ENCODE assay signal across 8 cellular contexts in the genomic region with DNA sequence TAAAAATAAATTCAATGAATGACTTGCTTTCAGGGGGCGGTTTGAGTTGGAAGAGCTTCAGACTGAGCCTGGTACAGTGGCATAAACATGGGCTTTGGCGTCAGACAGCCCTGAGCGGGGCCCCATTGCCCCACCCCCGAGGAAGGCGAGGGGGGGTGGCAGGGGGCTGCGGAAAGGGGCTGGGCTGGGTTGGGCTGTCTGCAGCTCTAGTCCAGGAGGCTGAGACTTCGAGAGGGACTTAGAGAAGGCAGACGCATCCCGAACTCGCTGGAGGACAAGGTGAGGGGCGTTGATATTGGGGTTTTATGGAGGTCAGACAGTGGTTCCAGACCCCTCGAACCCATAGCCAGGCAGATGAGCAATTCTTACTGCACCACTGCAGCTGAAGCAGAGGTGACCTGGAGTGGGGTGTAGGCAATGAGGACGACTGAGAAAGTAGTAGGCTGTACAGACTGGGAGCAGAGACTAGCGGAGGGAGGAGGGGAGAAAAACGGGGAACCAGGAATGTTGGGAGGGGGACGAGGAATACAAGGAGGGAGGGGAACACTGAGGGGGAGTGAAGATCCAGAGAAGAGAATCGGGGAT. TPM values are rescaled to one million over a fixed set of nuclear protein-coding genes. Genes with fewer than 3 reads are reported as not detected.
DNase-seq lines count a peak whose midpoint lies in the region; ATAC-seq and TF ChIP-seq lines count a peak whose summit lies in the region.

A gene with protein sequence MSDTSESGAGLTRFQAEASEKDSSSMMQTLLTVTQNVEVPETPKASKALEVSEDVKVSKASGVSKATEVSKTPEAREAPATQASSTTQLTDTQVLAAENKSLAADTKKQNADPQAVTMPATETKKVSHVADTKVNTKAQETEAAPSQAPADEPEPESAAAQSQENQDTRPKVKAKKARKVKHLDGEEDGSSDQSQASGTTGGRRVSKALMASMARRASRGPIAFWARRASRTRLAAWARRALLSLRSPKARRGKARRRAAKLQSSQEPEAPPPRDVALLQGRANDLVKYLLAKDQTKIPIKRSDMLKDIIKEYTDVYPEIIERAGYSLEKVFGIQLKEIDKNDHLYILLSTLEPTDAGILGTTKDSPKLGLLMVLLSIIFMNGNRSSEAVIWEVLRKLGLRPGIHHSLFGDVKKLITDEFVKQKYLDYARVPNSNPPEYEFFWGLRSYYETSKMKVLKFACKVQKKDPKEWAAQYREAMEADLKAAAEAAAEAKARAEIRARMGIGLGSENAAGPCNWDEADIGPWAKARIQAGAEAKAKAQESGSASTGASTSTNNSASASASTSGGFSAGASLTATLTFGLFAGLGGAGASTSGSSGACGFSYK (plus strand): TSS at position 222 of the 585 bp plus-strand sequence. CDS start 1,587 bp downstream, outside the sequence.

- ATAC-seq in natural killer cell (peak; percentile 39 to 47 (median 47)), HG02973 (IDR thresholded peaks at IDR 0.05; ENCODE audit: unreplicated experiment) (no peak), HG03469 (IDR thresholded peaks at IDR 0.05; ENCODE audit: unreplicated experiment) (no peak)

- H3K27me3 Mint-ChIP-seq in activated naive CD4-positive, alpha-beta T cell treated with anti-CD3 and anti-CD28 coated beads, Interleukin-2, amount 10 ng/mL, durations not matched to agents 7 days and 5 days = peaks cover 35% of the 10 kb centered on the region
- no peaks in the 10 kb centered on the region for H3K27me3 Mint-ChIP-seq in natural killer cell (ENCODE audit: low read depth in 2 of 2)

- H4K20me1 ChIP-seq in OCI-LY3 (ENCODE audit: insufficient read depth, low read length) = no peaks in the 10 kb centered on the region

- TF ChIP-seq EP300 in tibial nerve (IDR thresholded peaks at IDR 0.05) = peak in 1 of 2 donors; percentile 60

- H3K4me1 Mint-ChIP-seq in activated naive CD4-positive, alpha-beta T cell treated with anti-CD3 and anti-CD28 coated beads, Interleukin-2, amount 10 ng/mL, durations not matched to agents 7 days and 5 days = peaks cover 34% of the 10 kb centered on the region
- peaks cover 5 to 22% of the 10 kb centered on the region in 2 donors for H3K4me1 Mint-ChIP-seq in natural killer cell

- H3K27me3 ChIP-seq in OCI-LY3 (ENCODE audit: low read depth, low read length) (peaks cover 13% of the 10 kb centered on the region), tibial nerve (no peaks in the 10 kb centered on the region)

- H2AFZ ChIP-seq in OCI-LY3 (ENCODE audit: low read depth, low read length) = peak within 1 kb of the TSS; percentile 98

- TF ChIP-seq CTCF in GM12865 (IDR thresholded peaks at IDR 0.05; ENCODE audit: insufficient read depth, low read depth, low read length, missing control alignments) = no peak
- TF ChIP-seq CTCF in OCI-LY3 (IDR thresholded peaks at IDR 0.05; ENCODE audit: low read depth, low read length) = no peak
- no peak for TF ChIP-seq CTCF in foreskin fibroblast (IDR thresholded peaks at IDR 0.05; ENCODE audit: low read depth, low read length)
- no peak for TF ChIP-seq CTCF in natural killer cell (IDR thresholded peaks at IDR 0.05)
- TF ChIP-seq CTCF in tibial nerve (IDR thresholded peaks at IDR 0.05) = no peak

- H3K27ac ChIP-seq in OCI-LY3 (ENCODE audit: low read length) (peak within 1 kb of the TSS; percentile 73), tibial nerve (peak within 1 kb of the TSS; percentile 88 to 97 (median 92))

- H3K4me1 ChIP-seq in OCI-LY3 (ENCODE audit: low read length) (peaks cover 5% of the 10 kb centered on the region), tibial nerve (peaks cover 0 to 26% (median 6%) of the 10 kb centered on the region in 4 donors)

- TF ChIP-seq POLR2A in tibial nerve (IDR thresholded peaks at IDR 0.05) = no peak

- 1 to 28% methylated on average over 12 to 17 of the region's 17 CpGs for WGBS in tibial nerve, 2 donors

- no peak for DNase-seq in GM12865 (ENCODE audit: low read depth)
- DNase-seq in activated naive CD4-positive, alpha-beta T cell treated with anti-CD3 and anti-CD28 coated beads, Interleukin-2, amount 10 ng/mL, durations not matched to agents 7 days and 5 days = peak; percentile 41
- peak in 1 of 2 donors; percentile 55 for DNase-seq in foreskin fibroblast
- DNase-seq in natural killer cell = no peak
- peak; percentile 5 to 13 for DNase-seq in tibial nerve (ENCODE audit: low spot score in 2 of 2)

- peak within 1 kb of the TSS; percentile 90 for H3K4me3 Mint-ChIP-seq in activated naive CD4-positive, alpha-beta T cell treated with anti-CD3 and anti-CD28 coated beads, Interleukin-2, amount 10 ng/mL, durations not matched to agents 7 days and 5 days
- H3K4me3 Mint-ChIP-seq in natural killer cell = peak within 1 kb of the TSS; percentile 88

- peak within 1 kb of the TSS; percentile 89 for H3K27ac Mint-ChIP-seq in activated naive CD4-positive, alpha-beta T cell treated with anti-CD3 and anti-CD28 coated beads, Interleukin-2, amount 10 ng/mL, durations not matched to agents 7 days and 5 days
- peak within 1 kb of the TSS; percentile 86 to 95 for H3K27ac Mint-ChIP-seq in natural killer cell

- intact Hi-C loops in natural killer cell (cut with micrococcal nuclease) = loop anchor here (1.0 to 5.0 kb wide), 3 partner anchors 168 to 355 kb away; a partner anchor contains a TSS

- H3K9me3 Mint-ChIP-seq in activated naive CD4-positive, alpha-beta T cell treated with anti-CD3 and anti-CD28 coated beads, Interleukin-2, amount 10 ng/mL, durations not matched to agents 7 days and 5 days = no peaks in the 10 kb centered on the region
- no peaks in the 10 kb centered on the region for H3K9me3 Mint-ChIP-seq in natural killer cell

- H3K9me3 ChIP-seq in OCI-LY3 (ENCODE audit: insufficient read depth, low read length) = no peaks in the 10 kb centered on the region
- H3K9me3 ChIP-seq in tibial nerve = no peaks in the 10 kb centered on the region

- H3K4me3 ChIP-seq in GM12865 (ENCODE audit: low read depth, low read length) = peak within 1 kb of the TSS; percentile 90
- H3K4me3 ChIP-seq in OCI-LY3 (ENCODE audit: low read length) = peak within 1 kb of the TSS; percentile 100
- peak within 1 kb of the TSS; percentile 79 to 96 for H3K4me3 ChIP-seq in foreskin fibroblast (ENCODE audit: low read depth in 1 of 2, low read length in 2 of 2)
- H3K4me3 ChIP-seq in tibial nerve = peak within 1 kb of the TSS; percentile 49 to 74 (median 56)

- peaks cover 21% of the 10 kb centered on the region for H3K36me3 Mint-ChIP-seq in activated naive CD4-positive, alpha-beta T cell treated with anti-CD3 and anti-CD28 coated beads, Interleukin-2, amount 10 ng/mL, durations not matched to agents 7 days and 5 days
- no peaks in the 10 kb centered on the region for H3K36me3 Mint-ChIP-seq in natural killer cell

- CTCF ChIA-PET in activated naive CD4-positive, alpha-beta T cell treated with anti-CD3 and anti-CD28 coated beads, Interleukin-2, amount 10 ng/mL, durations not matched to agents 7 days and 5 days (lab: Charles Lee) = no interaction called here

- H3K36me3 ChIP-seq in OCI-LY3 (replicated peaks; ENCODE audit: low read depth, low read length) (no peaks in the 10 kb centered on the region), tibial nerve (peaks cover 0 to 22% (median 0%) of the 10 kb centered on the region in 3 donors)

- H3K79me2 ChIP-seq in OCI-LY3 (ENCODE audit: low read length) = peaks cover 14% of the 10 kb centered on the region; the same call in 1 of the 2 replicates

- peak within 1 kb of the TSS; percentile 97 for H3K9ac ChIP-seq in OCI-LY3 (ENCODE audit: low read length)

- H3K4me2 ChIP-seq in OCI-LY3 (ENCODE audit: low read length) = peak within 1 kb of the TSS; percentile 84

RNA-seq across cellular contexts. Expression of the gene that starts here (rescaled TPM):
- total RNA-seq in natural killer cell (10 to 100 TPM; 52.0 to 63.2 (median 57.8) TPM), tibial nerve (100 to 1,000 TPM; 114 to 230 (median 173) TPM)

Comparison
In these comparisons a context has a peak if more than half of its experiments do, and no peak if none do; other contexts are left out.
1. DNase-seq: peak in activated naive CD4-positive, alpha-beta T cell treated with anti-CD3 and anti-CD28 coated beads, Interleukin-2, amount 10 ng/mL, durations not matched to agents 7 days and 5 days (single experiment) and tibial nerve (2 of 2); none in GM12865 (single experiment) and natural killer cell (single experiment).
2. ATAC-seq: peak in natural killer cell (3 of 3); none in HG02973 (single experiment) and HG03469 (single experiment).
3. Peak in every context shown above with its lines, with median percentiles within 50 percentile points of each other: H3K4me3 ChIP-seq.